ENCODE assay signal across 8 cellular contexts in genomic region chr6:33424855-33425667, GRCh38. TPM values are rescaled to one million over a fixed set of nuclear protein-coding genes. Genes with fewer than 3 reads are reported as not detected.
A peak's percentile ranks its signal among the peaks of the same experiment; 100 is the strongest.
DNase-seq lines count a peak whose midpoint lies in the region; ATAC-seq and TF ChIP-seq lines count a peak whose summit lies in the region.

No MANE protein-coding gene starts in this region.

- peaks cover 48% of the 10 kb centered on the region for H3K4me1 Mint-ChIP-seq in CD14-positive monocyte
- H3K4me1 Mint-ChIP-seq in endodermal cell = peaks cover 55% of the 10 kb centered on the region
- peaks cover 74% of the 10 kb centered on the region for H3K4me1 Mint-ChIP-seq in neural progenitor cell

- no peaks in the 10 kb centered on the region for H3K9me3 ChIP-seq in OCI-LY3 (ENCODE audit: insufficient read depth, low read length)
- no peaks in the 10 kb centered on the region for H3K9me3 ChIP-seq in endodermal cell (ENCODE audit: control insufficient read depth, low read length)
- no peaks in the 10 kb centered on the region for H3K9me3 ChIP-seq in neural progenitor cell (ENCODE audit: low read depth)

- H3K27me3 Mint-ChIP-seq in CD14-positive monocyte (ENCODE audit: low read depth in 3 of 3) (peaks cover 9 to 49% (median 26%) of the 10 kb centered on the region in 3 donors), endodermal cell (ENCODE audit: insufficient read depth) (no peaks in the 10 kb centered on the region), neural progenitor cell (ENCODE audit: insufficient read depth, low read depth) (peaks cover 10% of the 10 kb centered on the region)

- ATAC-seq in GM21786 (IDR thresholded peaks at IDR 0.05; ENCODE audit: unreplicated experiment) = no peak

- H3K4me2 ChIP-seq in OCI-LY3 (ENCODE audit: low read length) (peak overlapping the region; percentile 94), neural progenitor cell (peak overlapping the region; percentile 89)

- H3K36me3 Mint-ChIP-seq in CD14-positive monocyte = peaks cover 2 to 11% of the 10 kb centered on the region in 2 donors
- H3K36me3 Mint-ChIP-seq in endodermal cell (ENCODE audit: low read depth) = peaks cover 17% of the 10 kb centered on the region
- peaks cover 14% of the 10 kb centered on the region for H3K36me3 Mint-ChIP-seq in neural progenitor cell

- H3K4me3 Mint-ChIP-seq in CD14-positive monocyte = peak overlapping the region; percentile 86 to 96
- H3K4me3 Mint-ChIP-seq in endodermal cell = peak overlapping the region; percentile 86
- H3K4me3 Mint-ChIP-seq in neural progenitor cell = peak overlapping the region; percentile 92

- H3K9me3 Mint-ChIP-seq in CD14-positive monocyte (peaks cover 0 to 7% (median 0%) of the 10 kb centered on the region in 7 donors), endodermal cell (no peaks in the 10 kb centered on the region), neural progenitor cell (no peaks in the 10 kb centered on the region)

- intact Hi-C loops in CD14-positive monocyte (cut with micrococcal nuclease) = no loop called here

- H3K27me3 ChIP-seq in OCI-LY3 (ENCODE audit: low read depth, low read length) (0 out of 2 replicates have a peak, but pooled peaks cover 2% of the 10 kb centered on the region), endodermal cell (ENCODE audit: control insufficient read depth, insufficient read depth, low read length, poor library complexity, severe bottlenecking) (no peaks in the 10 kb centered on the region), neural progenitor cell (no peaks in the 10 kb centered on the region)

- no peak for TF ChIP-seq CTCF in CD14-positive monocyte (IDR thresholded peaks at IDR 0.05)
- TF ChIP-seq CTCF in OCI-LY3 (IDR thresholded peaks at IDR 0.05; ENCODE audit: low read depth, low read length) = no peak
- TF ChIP-seq CTCF in endodermal cell (conservative IDR thresholded peaks at IDR 0.05) = no peak
- no peak for TF ChIP-seq CTCF in neural progenitor cell (IDR thresholded peaks at IDR 0.05)

- 4 to 31% methylated on average over 7 to 12 of the region's 12 CpGs for WGBS in endodermal cell (ENCODE audit: insufficient coverage in 1 of 2, insufficient read length in 1 of 2), 2 experiments

- no peaks in the 10 kb centered on the region for H3K36me3 ChIP-seq in OCI-LY3 (replicated peaks; ENCODE audit: low read depth, low read length)
- H3K36me3 ChIP-seq in endodermal cell (ENCODE audit: control insufficient read depth, insufficient read depth, low read length) = no peaks in the 10 kb centered on the region
- H3K36me3 ChIP-seq in neural progenitor cell = no peaks in the 10 kb centered on the region

- H3K4me1 ChIP-seq in OCI-LY3 (ENCODE audit: low read length) (peaks cover 23% of the 10 kb centered on the region), endodermal cell (ENCODE audit: control insufficient read depth, insufficient read depth, low read length) (no peaks in the 10 kb centered on the region), neural progenitor cell (peaks cover 40% of the 10 kb centered on the region)

- H3K27ac ChIP-seq in OCI-LY3 (ENCODE audit: low read length) (peak overlapping the region; percentile 74), endodermal cell (ENCODE audit: low read depth, low read length) (peak overlapping the region; percentile 72), neural progenitor cell (peak overlapping the region; percentile 17)

- peak overlapping the region; percentile 99 for H3K9ac ChIP-seq in OCI-LY3 (ENCODE audit: low read length)
- peak overlapping the region; percentile 53 for H3K9ac ChIP-seq in endodermal cell (ENCODE audit: extremely low read depth, low read length, poor library complexity, severe bottlenecking)
- H3K9ac ChIP-seq in neural progenitor cell = peak overlapping the region; percentile 33

- no peak for DNase-seq in CD14-positive monocyte (ENCODE audit: low spot score)
- DNase-seq in endodermal cell = peak; percentile 59
- DNase-seq in neural progenitor cell (ENCODE audit: low spot score) = peak; percentile 24
- no peak for DNase-seq in NCI-H774 (lab: John Stamatoyannopoulos, UW)
- no peak for DNase-seq in iPS-NIHi7 (ENCODE audit: extremely low spot score)
- DNase-seq in epidermal melanocyte (ENCODE audit: insufficient read length, low spot score) = no peak

- H3K27ac Mint-ChIP-seq in CD14-positive monocyte (peak overlapping the region; percentile 60 to 88 (median 74)), endodermal cell (peak overlapping the region; percentile 84), neural progenitor cell (peak overlapping the region; percentile 22)

- no peaks in the 10 kb centered on the region for H4K20me1 ChIP-seq in OCI-LY3 (ENCODE audit: insufficient read depth, low read length)
- peaks cover 36% of the 10 kb centered on the region for H4K20me1 ChIP-seq in neural progenitor cell (ENCODE audit: low read depth)

- peaks cover 46% of the 10 kb centered on the region for H3F3A ChIP-seq in neural progenitor cell (ENCODE audit: low read depth)

- no peaks in the 10 kb centered on the region for H3K79me2 ChIP-seq in OCI-LY3 (ENCODE audit: low read length)
- peaks cover 91% of the 10 kb centered on the region for H3K79me2 ChIP-seq in neural progenitor cell (ENCODE audit: low read depth)

- H3K4me3 ChIP-seq in OCI-LY3 (ENCODE audit: low read length) (peak overlapping the region; percentile 100), endodermal cell (ENCODE audit: low read length) (peak overlapping the region; percentile 84), neural progenitor cell (peak overlapping the region; percentile 54)

- 0 out of 2 replicates have a peak overlapping the region, but pooled peaks have one; percentile 45 for H2AFZ ChIP-seq in OCI-LY3 (ENCODE audit: low read depth, low read length)
- H2AFZ ChIP-seq in neural progenitor cell (replicated peaks) = no peak overlapping the region

RNA-seq across cellular contexts. Expression of gene SYNGAP1, which starts 5.2 kb away (rescaled TPM):
- polyA plus RNA-seq in CD14-positive monocyte = not detected
- total RNA-seq in endodermal cell = 10 to 100 TPM; 90.2 to 94.2 TPM
- polyA plus RNA-seq in endodermal cell (2013, experiment 1 of 2) = 63.4 TPM
- 54.7 TPM for polyA plus RNA-seq in endodermal cell (2013, experiment 2 of 2)
- 14.1 and 29.7 TPM in 2 replicates for total RNA-seq in neural progenitor cell (ENCODE audit: low replicate concordance)

RNA-seq across cellular contexts. Expression of gene CUTA, which starts 7.2 kb away (rescaled TPM):
- 100 to 1,000 TPM; 153 to 160 TPM for polyA plus RNA-seq in CD14-positive monocyte
- total RNA-seq in endodermal cell = 100 to 1,000 TPM; 198 to 219 TPM
- polyA plus RNA-seq in endodermal cell (2013, experiment 1 of 2) = 232 TPM
- 195 TPM for polyA plus RNA-seq in endodermal cell (2013, experiment 2 of 2)
- total RNA-seq in neural progenitor cell (ENCODE audit: low replicate concordance) = 118 and 186 TPM in 2 replicates

RNA-seq across cellular contexts. Expression of gene PHF1, which starts 14.2 kb away (rescaled TPM):
- 1 to 10 TPM; 3.0 to 3.5 TPM for polyA plus RNA-seq in CD14-positive monocyte
- total RNA-seq in endodermal cell (10 to 100 TPM; 71.4 to 75.7 TPM), neural progenitor cell (ENCODE audit: low replicate concordance) (25.6 and 55.8 TPM in 2 replicates)
- polyA plus RNA-seq in endodermal cell (2013, experiment 1 of 2) = 71.2 TPM
- polyA plus RNA-seq in endodermal cell (2013, experiment 2 of 2) = 61.2 TPM

RNA-seq across cellular contexts. Expression of gene ZBTB9, which starts 29.3 kb away (rescaled TPM):
- 1 to 10 TPM in 1 of 2 donors, under 1 TPM in 1; 0.42 to 2.0 TPM for polyA plus RNA-seq in CD14-positive monocyte
- total RNA-seq in endodermal cell = 10 to 100 TPM; 18.0 to 20.6 TPM
- 14.1 TPM for polyA plus RNA-seq in endodermal cell (2013, experiment 1 of 2)
- 12.5 TPM for polyA plus RNA-seq in endodermal cell (2013, experiment 2 of 2)
- 10.2 and 12.7 TPM in 2 replicates for total RNA-seq in neural progenitor cell (ENCODE audit: low replicate concordance)

RNA-seq across cellular contexts. Expression of gene KIFC1, which starts 33.4 kb away (rescaled TPM):
- under 1 TPM; 0.14 to 0.68 TPM for polyA plus RNA-seq in CD14-positive monocyte
- 10 to 100 TPM; 56.6 to 94.3 TPM for total RNA-seq in endodermal cell
- 99.2 TPM for polyA plus RNA-seq in endodermal cell (2013, experiment 1 of 2)
- 95.4 TPM for polyA plus RNA-seq in endodermal cell (2013, experiment 2 of 2)
- total RNA-seq in neural progenitor cell (ENCODE audit: low replicate concordance) = 93.9 and 179 TPM in 2 replicates

Comparison
In these comparisons a context has a peak if more than half of its experiments do, and no peak if none do; other contexts are left out.
1. DNase-seq: peak in endodermal cell (single experiment) and neural progenitor cell (single experiment); none in CD14-positive monocyte (single experiment), NCI-H774 (single experiment), iPS-NIHi7 (single experiment) and epidermal melanocyte (single experiment).
2. H3K27ac Mint-ChIP-seq: peak in every context shown above with its lines; median percentile 84 in endodermal cell; 74 in CD14-positive monocyte; 22 in neural progenitor cell.
3. H3K27ac ChIP-seq: peak in every context shown above with its lines; median percentile 74 in OCI-LY3; 72 in endodermal cell; 17 in neural progenitor cell.
4. H3K9ac ChIP-seq: peak in every context shown above with its lines; median percentile 99 in OCI-LY3; 53 in endodermal cell; 33 in neural progenitor cell.
5. Peak in every context shown above with its lines, with median percentiles within 50 percentile points of each other: H3K4me3 Mint-ChIP-seq and H3K4me3 ChIP-seq.